Comparison of ENCODE assay signal across 8 cellular contexts in genomic region chr2:112726487-112727190, GRCh38. TPM values are rescaled to one million over a fixed set of nuclear protein-coding genes. Genes with fewer than 3 reads are reported as not detected.
A peak's percentile ranks its signal among the peaks of the same experiment; 100 is the strongest.
DNase-seq lines count a peak whose midpoint lies in the region; ATAC-seq and TF ChIP-seq lines count a peak whose summit lies in the region.

No MANE protein-coding gene starts in this region.

- CTCF ChIA-PET in activated B cell treated with CpG ODN at 0.5 μM for 24 hours (lab: Charles Lee) = interaction anchor here (0.6 to 9.2 kb wide), 31 partner anchors 9 to 233 kb away, joined by 3 to 316 read pairs (median 6); partner anchors contain the start of gene SLC20A1

- peaks cover 20% of the 10 kb centered on the region for H3K4me1 Mint-ChIP-seq in activated B cell treated with CpG ODN at 0.5 μM for 24 hours

- H3K27me3 Mint-ChIP-seq in activated B cell treated with CpG ODN at 0.5 μM for 24 hours = no peaks in the 10 kb centered on the region

- POLR2A ChIA-PET in activated B cell treated with CpG ODN at 0.5 μM for 24 hours (lab: Charles Lee) = interaction anchor here (0.5 to 4.1 kb wide), 10 partner anchors 13 to 449 kb away, joined by 3 to 38 read pairs (median 6); partner anchors contain the start of gene SLC20A1

- no peaks in the 10 kb centered on the region for H3K36me3 Mint-ChIP-seq in activated B cell treated with CpG ODN at 0.5 μM for 24 hours (ENCODE audit: low read depth)

- peak; percentile 76 for ATAC-seq in HG03280 (IDR thresholded peaks at IDR 0.05; ENCODE audit: unreplicated experiment)
- ATAC-seq in activated B cell treated with CpG ODN at 0.5 μM for 24 hours (ENCODE audit: low read depth) = peak; percentile 91

- intact Hi-C loops in activated B cell treated with CpG ODN at 0.5 μM for 24 hours (cut with micrococcal nuclease) = loop anchor here (1.0 kb wide), 6 partner anchors 18 to 245 kb away; partner anchors contain the start of gene SLC20A1

- H3K27ac Mint-ChIP-seq in activated B cell treated with CpG ODN at 0.5 μM for 24 hours = peak overlapping the region; percentile 66

- no peaks in the 10 kb centered on the region for H3K4me1 ChIP-seq in BE2C

- DNase-seq in BE2C (peak; percentile 81), GM19238 (ENCODE audit: insufficient read length, low spot score) (peak; percentile 91), NCI-H345 (lab: John Stamatoyannopoulos, UW) (peak; percentile 89), activated B cell treated with CpG ODN at 0.5 μM for 24 hours (peak; percentile 83), cardiac fibroblast (ENCODE audit: low read depth in 2 of 2) (peak; percentile 94 to 95), kidney epithelial cell (ENCODE audit: low read depth) (peak; percentile 54)
- peak; percentile 89 for DNase-seq in stimulated activated CD4-positive, alpha-beta T cell treated with anti-CD3 and anti-CD28 coated beads, Interleukin-1b, Interleukin-23, amount 100 ng/mL, for 48 hours

- peak; percentile 80 for TF ChIP-seq CTCF in BE2C (IDR thresholded peaks at IDR 0.05; ENCODE audit: low read depth, low read length)
- TF ChIP-seq CTCF in activated B cell treated with CpG ODN at 0.5 μM for 24 hours (IDR thresholded peaks at IDR 0.05) = peak; percentile 75
- TF ChIP-seq CTCF in cardiac fibroblast (IDR thresholded peaks at IDR 0.05; ENCODE audit: low read depth, low read length) = peak; percentile 98
- peak; percentile 94 for TF ChIP-seq CTCF in kidney epithelial cell (IDR thresholded peaks at IDR 0.05; ENCODE audit: insufficient read depth, low read length, poor library complexity, severe bottlenecking)

- H3K4me3 ChIP-seq in BE2C (ENCODE audit: low read depth, low read length) (no peak overlapping the region), cardiac fibroblast (replicated peaks in 1 of 2; ENCODE audit: low read depth in 2 of 2, low read length in 2 of 2) (no peak overlapping the region), kidney epithelial cell (ENCODE audit: low read depth, low read length) (no peak overlapping the region)

- no peaks in the 10 kb centered on the region for H3K36me3 ChIP-seq in BE2C
- H3K36me3 ChIP-seq in kidney epithelial cell (ENCODE audit: control insufficient read depth, insufficient read depth, low read length) = no peaks in the 10 kb centered on the region

- H3K4me3 Mint-ChIP-seq in activated B cell treated with CpG ODN at 0.5 μM for 24 hours = peak overlapping the region; percentile 32

- H3K9me3 Mint-ChIP-seq in activated B cell treated with CpG ODN at 0.5 μM for 24 hours = no peaks in the 10 kb centered on the region

- H3K27me3 ChIP-seq in BE2C = no peaks in the 10 kb centered on the region
- H3K27me3 ChIP-seq in kidney epithelial cell (ENCODE audit: control insufficient read depth, insufficient read depth, low read length) = no peaks in the 10 kb centered on the region

- H3K9me3 ChIP-seq in BE2C = no peaks in the 10 kb centered on the region

RNA-seq across cellular contexts. Expression of gene NT5DC4, which starts 5.8 kb away (rescaled TPM):
- not detected for polyA plus RNA-seq in BE2C (2012; ENCODE audit: insufficient read depth, insufficient read length, low read depth)
- total RNA-seq in activated B cell treated with CpG ODN at 0.5 μM for 24 hours = 1.4 and 2.1 TPM in 2 replicates
- 0.14 TPM in 1 of 2 replicates, not detected in the other for total RNA-seq in kidney epithelial cell

RNA-seq across cellular contexts. Expression of gene CKAP2L, which starts 37.8 kb away (rescaled TPM):
- polyA plus RNA-seq in BE2C (2012; ENCODE audit: insufficient read depth, insufficient read length, low read depth) = 3.0 TPM
- total RNA-seq in activated B cell treated with CpG ODN at 0.5 μM for 24 hours = 1.2 TPM in 2 replicates
- 2.5 and 5.6 TPM in 2 replicates for total RNA-seq in kidney epithelial cell

RNA-seq across cellular contexts. Expression of gene IL1A, which starts 57.7 kb away (rescaled TPM):
- not detected for polyA plus RNA-seq in BE2C (2012; ENCODE audit: insufficient read depth, insufficient read length, low read depth)
- 1.4 and 1.9 TPM in 2 replicates for total RNA-seq in activated B cell treated with CpG ODN at 0.5 μM for 24 hours
- 2.3 and 2.4 TPM in 2 replicates for total RNA-seq in kidney epithelial cell
